In genomic region chr3:190701096-190701532, GRCh38 we compare ENCODE assay signal across 1 cellular context.
TF ChIP-seq lines count a peak whose summit lies in the region.

No MANE protein-coding gene starts in this region.

TF ChIP-seq in HepG2, 621 proteins besides CTCF, POLR2A, EP300 and RAD21 (continued from another document and continues in another):
- TF ChIP-seq ZNF407 (CRISPR knock-in tag; IDR thresholded peaks at IDR 0.05; ENCODE audit: not compliant biosample characterization) (no peak), SOX5 (CRISPR knock-in tag; IDR thresholded peaks at IDR 0.05; ENCODE audit: borderline replicate concordance) (peak; percentile 97), ATF6 (CRISPR knock-in tag; conservative IDR thresholded peaks at IDR 0.05) (no peak), ZNF616 (CRISPR knock-in tag; IDR thresholded peaks at IDR 0.05; ENCODE audit: low read depth) (no peak), TOPORS (CRISPR knock-in tag; IDR thresholded peaks at IDR 0.05) (no peak), PHF8 (CRISPR knock-in tag; IDR thresholded peaks at IDR 0.05) (no peak), ZNF275 (CRISPR knock-in tag; IDR thresholded peaks at IDR 0.05; ENCODE audit: borderline replicate concordance) (no peak), RFX3 (CRISPR knock-in tag; IDR thresholded peaks at IDR 0.05) (no peak), SNAPC2 (CRISPR knock-in tag; IDR thresholded peaks at IDR 0.05) (no peak), ZNF607 (CRISPR knock-in tag; IDR thresholded peaks at IDR 0.05; ENCODE audit: borderline replicate concordance) (no peak), HOXD1 (CRISPR knock-in tag; IDR thresholded peaks at IDR 0.05) (no peak), TCF7 (IDR thresholded peaks at IDR 0.05; ENCODE audit: low read depth) (peak; percentile 11; the same call in 1 of the 2 replicates), GRHL1 (CRISPR knock-in tag; conservative IDR thresholded peaks at IDR 0.05) (no peak), EED (CRISPR knock-in tag; IDR thresholded peaks at IDR 0.05) (no peak), GABPA (IDR thresholded peaks at IDR 0.05; ENCODE audit: low read depth, low read length) (no peak), GABPA (CRISPR knock-in tag; IDR thresholded peaks at IDR 0.05; ENCODE audit: low read depth) (no peak), MED8 (CRISPR knock-in tag; IDR thresholded peaks at IDR 0.05; ENCODE audit: insufficient replicate concordance) (no peak), NFATC3 (CRISPR knock-in tag; IDR thresholded peaks at IDR 0.05) (no peak), CBX5 (CRISPR knock-in tag; IDR thresholded peaks at IDR 0.05; ENCODE audit: borderline replicate concordance) (no peak), ZNF513 (CRISPR knock-in tag; conservative IDR thresholded peaks at IDR 0.05) (no peak), BCLAF1 (IDR thresholded peaks at IDR 0.05) (no peak), FUBP1 (CRISPR knock-in tag; IDR thresholded peaks at IDR 0.05; ENCODE audit: borderline replicate concordance) (no peak), ZBTB10 (CRISPR knock-in tag; IDR thresholded peaks at IDR 0.05; ENCODE audit: borderline replicate concordance) (no peak), MTF1 (CRISPR knock-in tag; IDR thresholded peaks at IDR 0.05) (no peak), SETDB1 (CRISPR knock-in tag; IDR thresholded peaks at IDR 0.05; ENCODE audit: borderline replicate concordance) (no peak), ZMAT5 (CRISPR knock-in tag; IDR thresholded peaks at IDR 0.05; ENCODE audit: borderline replicate concordance, low read depth) (no peak), CBFB (CRISPR knock-in tag; IDR thresholded peaks at IDR 0.05) (no peak)
